8 cellular contexts compared by ENCODE assay signal in genomic region chr20:35463455-35464300, GRCh38. TPM values are rescaled to one million over a fixed set of nuclear protein-coding genes. Genes with fewer than 3 reads are reported as not detected.
DNase-seq lines count a peak whose midpoint lies in the region; ATAC-seq and TF ChIP-seq lines count a peak whose summit lies in the region.

No MANE protein-coding gene starts in this region.

- no peak overlapping the region for H3K27ac Mint-ChIP-seq in neural progenitor cell

- no TSS peak for BruUV-seq in OCI-LY7 (replicated peaks; lab: Mats Ljungman, UMichigan)

- H3K9ac ChIP-seq in neural progenitor cell = no peak overlapping the region

- DNase-seq in DMS153 (lab: John Stamatoyannopoulos, UW) (peak; percentile 15), OCI-LY7 (ENCODE audit: low spot score) (peak; percentile 80), fibroblast of pulmonary artery (ENCODE audit: low read depth) (peak; percentile 82), neural progenitor cell (ENCODE audit: low spot score) (peak; percentile 83), ureter (ENCODE audit: low spot score) (peak; percentile 69)
- DNase-seq in activated T-cell treated with anti-CD3 and anti-CD28 coated beads, Interleukin-2, amount 50 U/mL, for 4 hours = peak; percentile 47

- H3K27me3 ChIP-seq in neural progenitor cell = no peaks in the 10 kb centered on the region

- no peaks in the 10 kb centered on the region for H3K4me1 Mint-ChIP-seq in activated T-cell treated with anti-CD3 and anti-CD28 coated beads, Interleukin-2, amount 50 U/mL, for 4 hours (ENCODE audit: low read depth)
- H3K4me1 Mint-ChIP-seq in neural progenitor cell = peaks cover 16% of the 10 kb centered on the region

- H3K27ac ChIP-seq in OCI-LY7 (ENCODE audit: low read depth, low read length, poor library complexity, severe bottlenecking) (no peak overlapping the region), neural progenitor cell (no peak overlapping the region)

- peaks cover 7% of the 10 kb centered on the region for H3K36me3 Mint-ChIP-seq in activated T-cell treated with anti-CD3 and anti-CD28 coated beads, Interleukin-2, amount 50 U/mL, for 4 hours (ENCODE audit: insufficient read depth)
- peaks cover 36% of the 10 kb centered on the region for H3K36me3 Mint-ChIP-seq in neural progenitor cell

- no peak overlapping the region for H3K4me3 Mint-ChIP-seq in activated T-cell treated with anti-CD3 and anti-CD28 coated beads, Interleukin-2, amount 50 U/mL, for 4 hours
- H3K4me3 Mint-ChIP-seq in neural progenitor cell = no peak overlapping the region

- no peaks in the 10 kb centered on the region for H3K9me2 ChIP-seq in OCI-LY7 (ENCODE audit: insufficient read depth, low read length)

- TF ChIP-seq CTCF in OCI-LY7 (conservative IDR thresholded peaks at IDR 0.05; ENCODE audit: low read length) (peak; percentile 98), fibroblast of pulmonary artery (IDR thresholded peaks at IDR 0.05; ENCODE audit: low read length, missing control alignments) (peak; percentile 82), neural progenitor cell (IDR thresholded peaks at IDR 0.05) (peak; percentile 84)

- no peaks in the 10 kb centered on the region for H3K9me3 ChIP-seq in OCI-LY7 (ENCODE audit: low read length)
- no peaks in the 10 kb centered on the region for H3K9me3 ChIP-seq in neural progenitor cell (ENCODE audit: low read depth)

- TF ChIP-seq RAD21 in Ishikawa (IDR thresholded peaks at IDR 0.05; ENCODE audit: low read depth) = peak; percentile 84

- intact Hi-C loops in OCI-LY7 (cut with micrococcal nuclease; ENCODE audit: unreplicated experiment) = loop anchor here (1.0 to 5.0 kb wide), 5 partner anchors 39 to 423 kb away; partner anchors contain the start of genes NFS1 and ROMO1

- TF ChIP-seq EP300 in Ishikawa (IDR thresholded peaks at IDR 0.05; ENCODE audit: borderline replicate concordance) = no peak

- H2AFZ ChIP-seq in OCI-LY7 (ENCODE audit: low read length) = no peak overlapping the region
- no peak overlapping the region for H2AFZ ChIP-seq in neural progenitor cell (replicated peaks)

- H3K4me1 ChIP-seq in OCI-LY7 (ENCODE audit: insufficient read depth, low read length, poor library complexity, severe bottlenecking) = peaks cover 22% of the 10 kb centered on the region
- peaks cover 4% of the 10 kb centered on the region for H3K4me1 ChIP-seq in neural progenitor cell

- ATAC-seq in activated T-cell treated with anti-CD3 and anti-CD28 coated beads, Interleukin-2, amount 50 U/mL, for 4 hours = peak; percentile 94
- ATAC-seq in GM21390 (IDR thresholded peaks at IDR 0.05; ENCODE audit: unreplicated experiment) = no peak

- H3K36me3 ChIP-seq in OCI-LY7 (ENCODE audit: insufficient read depth, low read length) = peaks cover 33% of the 10 kb centered on the region; the same call in 1 of the 2 replicates
- H3K36me3 ChIP-seq in neural progenitor cell = peaks cover 7% of the 10 kb centered on the region

- H3K4me2 ChIP-seq in OCI-LY7 (ENCODE audit: low read length) (no peak overlapping the region), neural progenitor cell (no peak overlapping the region)

- no peak overlapping the region for H3K4me3 ChIP-seq in OCI-LY7 (ENCODE audit: low read depth, low read length, poor library complexity, severe bottlenecking)
- H3K4me3 ChIP-seq in fibroblast of pulmonary artery (replicated peaks; ENCODE audit: low read depth, low read length) = no peak overlapping the region
- no peak overlapping the region for H3K4me3 ChIP-seq in neural progenitor cell

- peaks cover 10% of the 10 kb centered on the region for H3F3A ChIP-seq in neural progenitor cell (ENCODE audit: low read depth)

- H3K9me3 Mint-ChIP-seq in activated T-cell treated with anti-CD3 and anti-CD28 coated beads, Interleukin-2, amount 50 U/mL, for 4 hours = no peaks in the 10 kb centered on the region
- no peaks in the 10 kb centered on the region for H3K9me3 Mint-ChIP-seq in neural progenitor cell

- no peaks in the 10 kb centered on the region for H3K27me3 Mint-ChIP-seq in activated T-cell treated with anti-CD3 and anti-CD28 coated beads, Interleukin-2, amount 50 U/mL, for 4 hours (ENCODE audit: low read depth)
- H3K27me3 Mint-ChIP-seq in neural progenitor cell (ENCODE audit: insufficient read depth, low read depth) = peaks cover 2% of the 10 kb centered on the region

- CTCF ChIA-PET in OCI-LY7 (lab: Charles Lee; ENCODE audit: unreplicated experiment) = interaction anchor here (1.0 to 1.6 kb wide), 2 partner anchors 9 to 35 kb away, joined by 3 read pairs; no protein-coding TSS in a partner anchor

- POLR2A ChIA-PET in OCI-LY7 (lab: Charles Lee) = interaction anchor here (0.8 to 1.7 kb wide), 4 partner anchors 8 to 73 kb away, joined by 3 to 4 read pairs (median 4); partner anchors contain the start of gene CEP250

- H4K20me1 ChIP-seq in OCI-LY7 (ENCODE audit: insufficient read depth, low read length) (no peaks in the 10 kb centered on the region), neural progenitor cell (ENCODE audit: low read depth) (peaks cover 16% of the 10 kb centered on the region)

- H3K79me2 ChIP-seq in OCI-LY7 (ENCODE audit: insufficient read depth, low read depth, low read length) (no peaks in the 10 kb centered on the region), neural progenitor cell (ENCODE audit: low read depth) (peaks cover 7% of the 10 kb centered on the region)

TF ChIP-seq in Ishikawa, 13 proteins besides CTCF, POLR2A, EP300 and RAD21:
- no peak for TF ChIP-seq TCF12 (IDR thresholded peaks at IDR 0.05; ENCODE audit: low read depth)
- TF ChIP-seq REST (IDR thresholded peaks at IDR 0.05; ENCODE audit: low read depth) = no peak
- no peak for TF ChIP-seq YY1 (IDR thresholded peaks at IDR 0.05; ENCODE audit: low read depth)
- no peak for TF ChIP-seq EGR1 (IDR thresholded peaks at IDR 0.05)
- TF ChIP-seq USF1 (IDR thresholded peaks at IDR 0.05) = no peak
- TF ChIP-seq MAX (IDR thresholded peaks at IDR 0.05) = no peak
- TF ChIP-seq CEBPB (IDR thresholded peaks at IDR 0.05) = no peak
- no peak for TF ChIP-seq TEAD4 (IDR thresholded peaks at IDR 0.05)
- TF ChIP-seq ZBTB7A (IDR thresholded peaks at IDR 0.05; ENCODE audit: low read depth) = no peak
- TF ChIP-seq FOXM1 (IDR thresholded peaks at IDR 0.05; ENCODE audit: borderline replicate concordance, low read depth) = no peak
- no peak for TF ChIP-seq CREB1 (IDR thresholded peaks at IDR 0.05; ENCODE audit: low read depth)
TF ChIP-seq in Ishikawa: peak in this region for 0.

RNA-seq across cellular contexts. Expression of gene CEP250, which starts 8.3 kb away (rescaled TPM):
- total RNA-seq in OCI-LY7 (2014; rRNA removed; shearing (Covaris generic)) = 28.6 and 31.6 TPM in 2 replicates
- total RNA-seq in OCI-LY7 (2022) (68.9 and 74.4 TPM in 2 replicates), neural progenitor cell (ENCODE audit: low replicate concordance) (33.0 and 55.4 TPM in 2 replicates), ureter (30.9 TPM)
- total RNA-seq in activated T-cell treated with anti-CD3 and anti-CD28 coated beads, Interleukin-2, amount 50 U/mL, for 4 hours = 10 to 100 TPM; 27.7 to 31.9 (median 30.9) TPM

RNA-seq across cellular contexts. Expression of gene GDF5, which starts 25.6 kb away (rescaled TPM):
- total RNA-seq in OCI-LY7 (2014; rRNA removed; shearing (Covaris generic)) = not detected in 2 replicates
- not detected in 2 replicates for total RNA-seq in OCI-LY7 (2022)
- total RNA-seq in activated T-cell treated with anti-CD3 and anti-CD28 coated beads, Interleukin-2, amount 50 U/mL, for 4 hours = not detected
- total RNA-seq in neural progenitor cell (ENCODE audit: low replicate concordance) = 0.28 and 0.43 TPM in 2 replicates
- 0.34 TPM for total RNA-seq in ureter

RNA-seq across cellular contexts. Expression of gene UQCC1, which starts 51.9 kb away (rescaled TPM):
- total RNA-seq in OCI-LY7 (2014; rRNA removed; shearing (Covaris generic)) = 53.0 and 65.3 TPM in 2 replicates
- total RNA-seq in OCI-LY7 (2022) (85.2 and 88.6 TPM in 2 replicates), neural progenitor cell (ENCODE audit: low replicate concordance) (49.4 and 51.6 TPM in 2 replicates), ureter (66.9 TPM)
- total RNA-seq in activated T-cell treated with anti-CD3 and anti-CD28 coated beads, Interleukin-2, amount 50 U/mL, for 4 hours = 10 to 100 TPM; 58.1 to 61.7 (median 58.5) TPM

Comparison
In these comparisons a context has a peak if more than half of its experiments do, and no peak if none do; other contexts are left out.
1. DNase-seq: peak in every context shown above with its lines; median percentile 83 in neural progenitor cell; 82 in fibroblast of pulmonary artery; 80 in OCI-LY7; 69 in ureter; 47 in activated T-cell treated with anti-CD3 and anti-CD28 coated beads, Interleukin-2, amount 50 U/mL, for 4 hours; 15 in DMS153.